Comparison of ENCODE assay signal across 26 cellular contexts in genomic region chr1:17598251-17598650, GRCh38. TPM values are rescaled to one million over a fixed set of nuclear protein-coding genes. Genes with fewer than 3 reads are reported as not detected.
"Had no signal": no experiment of that assay in that cellular context is flagged by ENCODE, and none has a peak within 500 bp of the region (broad histone marks: within the 10 kb centered on the region; RNA-seq: fewer than 3 reads in every experiment).

No MANE protein-coding gene starts in this region.

- H3K27ac ChIP-seq: esophagus squamous epithelium, skin epidermis, WERI-Rb-1 had no signal

- ATAC-seq: natural killer cell treated with Interleukin-12 subunit alpha and Interleukin-12 subunit beta and Interleukin-15 and Interleukin-18, amount 100 ng/mL, for 72 hours; sciatic nerve; stimulated activated naive CD8-positive, alpha-beta T cell treated with anti-CD3 and anti-CD28 coated beads, Interleukin-15, Interleukin-2, amounts not matched to agents 100 U/mL and 50 U/mL, for 24 hours; T-helper 17 cell had no signal

- H3K36me3 ChIP-seq: left ventricle myocardium inferior had no signal

- DNase-seq: activated CD4-positive, alpha-beta memory T cell treated with anti-CD3 and anti-CD28 coated beads for 36 hours; activated CD4-positive, alpha-beta T cell treated with anti-CD3 and anti-CD28 coated beads, Interleukin-2, amount 10 ng/mL, durations not matched to agents 24 days and 14 days; activated CD4-positive, CD25-positive, alpha-beta regulatory T cell treated with anti-CD3 and anti-CD28 coated beads, Interleukin-2, amount 50 U/mL, for 72 hours; activated CD8-positive, alpha-beta memory T cell treated with anti-CD3 and anti-CD28 coated beads, Interleukin-2, amount 50 U/mL, for 4 hours; activated gamma-delta T cell; activated naive CD4-positive, alpha-beta T cell treated with anti-CD3 and anti-CD28 coated beads, Interleukin-2, amount 50 U/mL, for 16 hours; activated T-cell treated with anti-CD3 and anti-CD28 coated beads, Interleukin-2, amount 50 U/mL, for 1 hour; amniotic stem cell; central memory CD4-positive, alpha-beta T cell; dermis blood vessel endothelial cell; effector CD4-positive, alpha-beta T cell; esophagus squamous epithelium; foreskin melanocyte; left ventricle myocardium inferior; mesendoderm; stimulated activated CD4-positive, alpha-beta T cell treated with anti-CD3 and anti-CD28 coated beads, Interleukin-12 subunit alpha, Interleukin-12 subunit beta, amount 100 ng/mL, for 4 hours; stimulated activated CD4-positive, alpha-beta T cell treated with anti-CD3 and anti-CD28 coated beads, Interleukin-4, amount 100 ng/mL, for 1 hour; stimulated activated naive CD8-positive, alpha-beta T cell treated with anti-CD3 and anti-CD28 coated beads, Interleukin-15, Interleukin-2, amounts not matched to agents 100 U/mL and 50 U/mL, for 24 hours; T-helper 17 cell; T1000; WERI-Rb-1 had no signal

- H3K4me3 ChIP-seq: esophagus squamous epithelium, left ventricle myocardium inferior, lung, skin epidermis had no signal

- H3K27me3 ChIP-seq: esophagus squamous epithelium had no signal

- H3K9me3 ChIP-seq: esophagus squamous epithelium, left ventricle myocardium inferior had no signal

RNA-seq across cellular contexts. Expression of gene ARHGEF10L, which starts 58.8 kb away (rescaled TPM):
- total RNA-seq: activated CD4-positive, alpha-beta memory T cell treated with anti-CD3 and anti-CD28 coated beads for 36 hours; activated CD4-positive, alpha-beta T cell treated with anti-CD3 and anti-CD28 coated beads, Interleukin-2, amount 10 ng/mL, durations not matched to agents 24 days and 14 days; activated CD8-positive, alpha-beta memory T cell treated with anti-CD3 and anti-CD28 coated beads for 36 hours; natural killer cell treated with Interleukin-12 subunit alpha and Interleukin-12 subunit beta and Interleukin-15 and Interleukin-18, amount 100 ng/mL, for 72 hours had no signal
